1 cellular context compared by ENCODE assay signal in the genomic region with DNA sequence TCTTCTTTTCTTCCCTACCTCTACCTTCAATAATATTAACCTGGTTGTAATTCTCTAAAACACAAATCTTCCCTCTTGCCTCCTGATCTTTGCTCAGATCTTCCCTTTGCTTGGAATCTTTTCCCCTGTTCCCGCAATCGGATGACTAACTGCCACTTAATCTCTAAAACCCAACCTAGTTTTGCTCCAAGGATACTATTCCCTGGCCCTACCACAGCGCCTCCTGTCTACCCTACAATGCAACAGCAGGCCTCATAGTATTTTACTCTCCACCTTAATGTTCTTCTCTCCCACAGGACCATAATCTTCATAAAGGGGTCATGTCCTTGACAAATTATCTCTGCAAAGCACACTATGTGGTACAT.
A peak's percentile ranks its signal among the peaks of the same experiment; 100 is the strongest.
TF ChIP-seq lines count a peak whose summit lies in the region.

No MANE protein-coding gene starts in this region.

TF ChIP-seq in K562, 482 proteins besides CTCF, POLR2A, EP300 and RAD21 (continued from another document and continues in another):
- TF ChIP-seq ZNF511 (CRISPR knock-in tag; IDR thresholded peaks at IDR 0.05) = no peak
- no peak for TF ChIP-seq TAF1 (IDR thresholded peaks at IDR 0.05; ENCODE audit: control insufficient read depth, extremely low read depth, insufficient read depth, low read length, severe bottlenecking)
- TF ChIP-seq STAG1 (CRISPR knock-in tag; IDR thresholded peaks at IDR 0.05; ENCODE audit: borderline replicate concordance) = no peak
- no peak for TF ChIP-seq ZNF778 (CRISPR knock-in tag; IDR thresholded peaks at IDR 0.05)
- 0 out of 2 replicates have a peak, but pooled peaks have one; percentile 41 for TF ChIP-seq ZEB2 (IDR thresholded peaks at IDR 0.05)
- peak; percentile 11; the same call in 1 of the 2 replicates for TF ChIP-seq TOE1 (IDR thresholded peaks at IDR 0.05; ENCODE audit: borderline replicate concordance)
- TF ChIP-seq TOE1 (CRISPR knock-in tag; IDR thresholded peaks at IDR 0.05; ENCODE audit: borderline replicate concordance, low read depth) = no peak
- 0 out of 2 replicates have a peak, but pooled peaks have one; percentile 23 for TF ChIP-seq SMC3 (conservative IDR thresholded peaks at IDR 0.05; ENCODE audit: insufficient read depth, low read depth, low read length)
- TF ChIP-seq DEAF1 (CRISPR knock-in tag; IDR thresholded peaks at IDR 0.05) = peak; percentile 48; the same call in 1 of the 2 replicates
- TF ChIP-seq, protein P1, sequence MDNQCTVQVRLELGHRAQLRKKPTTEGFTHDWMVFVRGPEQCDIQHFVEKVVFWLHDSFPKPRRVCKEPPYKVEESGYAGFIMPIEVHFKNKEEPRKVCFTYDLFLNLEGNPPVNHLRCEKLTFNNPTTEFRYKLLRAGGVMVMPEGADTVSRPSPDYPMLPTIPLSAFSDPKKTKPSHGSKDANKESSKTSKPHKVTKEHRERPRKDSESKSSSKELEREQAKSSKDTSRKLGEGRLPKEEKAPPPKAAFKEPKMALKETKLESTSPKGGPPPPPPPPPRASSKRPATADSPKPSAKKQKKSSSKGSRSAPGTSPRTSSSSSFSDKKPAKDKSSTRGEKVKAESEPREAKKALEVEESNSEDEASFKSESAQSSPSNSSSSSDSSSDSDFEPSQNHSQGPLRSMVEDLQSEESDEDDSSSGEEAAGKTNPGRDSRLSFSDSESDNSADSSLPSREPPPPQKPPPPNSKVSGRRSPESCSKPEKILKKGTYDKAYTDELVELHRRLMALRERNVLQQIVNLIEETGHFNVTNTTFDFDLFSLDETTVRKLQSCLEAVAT (IDR thresholded peaks at IDR 0.05) = 0 out of 4 replicates have a peak, but pooled peaks of 1 of the 2 experiments have one; percentile 0
- peak; percentile 30; the same call in 1 of the 2 replicates for TF ChIP-seq GATA2 (CRISPR knock-in tag; IDR thresholded peaks at IDR 0.05)
- TF ChIP-seq MECOM (CRISPR knock-in tag; IDR thresholded peaks at IDR 0.05) = no peak
- TF ChIP-seq THRB (CRISPR knock-in tag; conservative IDR thresholded peaks at IDR 0.05) = peak; percentile 31; the same call in 1 of the 2 replicates
- TF ChIP-seq GTF3C2 (IDR thresholded peaks at IDR 0.05; ENCODE audit: borderline replicate concordance, extremely low read depth, insufficient read length) = peak; percentile 39
- 0 out of 2 replicates have a peak, but pooled peaks have one; percentile 65 for TF ChIP-seq LARP7 (IDR thresholded peaks at IDR 0.05)
- TF ChIP-seq NCOA4 (IDR thresholded peaks at IDR 0.05; ENCODE audit: partially characterized antibody) = no peak
- TF ChIP-seq ZNF324 (CRISPR knock-in tag; IDR thresholded peaks at IDR 0.05) = no peak
- TF ChIP-seq, protein P2, sequence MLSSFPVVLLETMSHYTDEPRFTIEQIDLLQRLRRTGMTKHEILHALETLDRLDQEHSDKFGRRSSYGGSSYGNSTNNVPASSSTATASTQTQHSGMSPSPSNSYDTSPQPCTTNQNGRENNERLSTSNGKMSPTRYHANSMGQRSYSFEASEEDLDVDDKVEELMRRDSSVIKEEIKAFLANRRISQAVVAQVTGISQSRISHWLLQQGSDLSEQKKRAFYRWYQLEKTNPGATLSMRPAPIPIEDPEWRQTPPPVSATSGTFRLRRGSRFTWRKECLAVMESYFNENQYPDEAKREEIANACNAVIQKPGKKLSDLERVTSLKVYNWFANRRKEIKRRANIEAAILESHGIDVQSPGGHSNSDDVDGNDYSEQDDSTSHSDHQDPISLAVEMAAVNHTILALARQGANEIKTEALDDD (IDR thresholded peaks at IDR 0.05) = peak; percentile 82
- peak; percentile 80; the same call in 1 of the 2 replicates for TF ChIP-seq SMARCA5 (IDR thresholded peaks at IDR 0.05)
- no peak for TF ChIP-seq ERF (CRISPR knock-in tag; IDR thresholded peaks at IDR 0.05)
- TF ChIP-seq PHF8 (IDR thresholded peaks at IDR 0.05; ENCODE audit: borderline replicate concordance, low read length) = no peak
- TF ChIP-seq ARID1B (IDR thresholded peaks at IDR 0.05) = peak; percentile 61
- peak; percentile 41 for TF ChIP-seq CBFA2T3 (IDR thresholded peaks at IDR 0.05)
- peak in 1 of 2 experiments; percentile 30; a peak in 1 of 4 replicates for TF ChIP-seq TRIM24 (IDR thresholded peaks at IDR 0.05)
- TF ChIP-seq ZNF785 (CRISPR knock-in tag; IDR thresholded peaks at IDR 0.05) = peak; percentile 65; the same call in 1 of the 2 replicates
- peak; percentile 28; the same call in 1 of the 2 replicates for TF ChIP-seq NBN (IDR thresholded peaks at IDR 0.05; ENCODE audit: low read depth)
- no peak for TF ChIP-seq NR2C2 (CRISPR knock-in tag; IDR thresholded peaks at IDR 0.05)
- 0 out of 2 replicates have a peak, but pooled peaks have one; percentile 9 for TF ChIP-seq NR2C2 (tag; IDR thresholded peaks at IDR 0.05)
- 0 out of 2 replicates have a peak, but pooled peaks have one; percentile 4 for TF ChIP-seq NFIC (IDR thresholded peaks at IDR 0.05)
- TF ChIP-seq RBM39 (optimal IDR thresholded peaks at IDR 0.05; ENCODE audit: low read depth, low read length) = no peak
- no peak for TF ChIP-seq NELFE (IDR thresholded peaks at IDR 0.05; ENCODE audit: insufficient read depth, insufficient read length)
- no peak for TF ChIP-seq ZC3H11A (IDR thresholded peaks at IDR 0.05; ENCODE audit: low read depth, low read length)
- TF ChIP-seq SOX6 (IDR thresholded peaks at IDR 0.05) = 0 out of 2 replicates have a peak, but pooled peaks have one; percentile 13
- TF ChIP-seq, protein P3, sequence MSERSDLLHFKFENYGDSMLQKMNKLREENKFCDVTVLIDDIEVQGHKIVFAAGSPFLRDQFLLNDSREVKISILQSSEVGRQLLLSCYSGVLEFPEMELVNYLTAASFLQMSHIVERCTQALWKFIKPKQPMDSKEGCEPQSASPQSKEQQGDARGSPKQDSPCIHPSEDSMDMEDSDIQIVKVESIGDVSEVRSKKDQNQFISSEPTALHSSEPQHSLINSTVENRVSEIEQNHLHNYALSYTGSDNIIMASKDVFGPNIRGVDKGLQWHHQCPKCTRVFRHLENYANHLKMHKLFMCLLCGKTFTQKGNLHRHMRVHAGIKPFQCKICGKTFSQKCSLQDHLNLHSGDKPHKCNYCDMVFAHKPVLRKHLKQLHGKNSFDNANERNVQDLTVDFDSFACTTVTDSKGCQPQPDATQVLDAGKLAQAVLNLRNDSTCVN (CRISPR knock-in tag; IDR thresholded peaks at IDR 0.05) = 0 out of 2 replicates have a peak, but pooled peaks have one; percentile 22
- no peak for TF ChIP-seq TAF15 (IDR thresholded peaks at IDR 0.05; ENCODE audit: low read depth, low read length)
- TF ChIP-seq TBL1XR1 (IDR thresholded peaks at IDR 0.05; ENCODE audit: low read length in 2 of 2) = peak in 1 of 2 experiments; percentile 33; a peak in 1 of 4 replicates
- TF ChIP-seq CBX3 (IDR thresholded peaks at IDR 0.05; ENCODE audit: borderline replicate concordance in 1 of 2, low read length in 2 of 2) = 0 out of 3 replicates have a peak, but pooled peaks of 1 of the 2 experiments have one; percentile 36
- no peak for TF ChIP-seq EZH2 (IDR thresholded peaks at IDR 0.05; ENCODE audit: borderline replicate concordance, low read depth, low read length)
- no peak for TF ChIP-seq TCF7 (IDR thresholded peaks at IDR 0.05; ENCODE audit: borderline replicate concordance)
- TF ChIP-seq HDAC1 (IDR thresholded peaks at IDR 0.05) = peak in 1 of 2 experiments; percentile 34; a peak in 1 of 4 replicates
- no peak for TF ChIP-seq CSDE1 (IDR thresholded peaks at IDR 0.05)
- TF ChIP-seq FOXA3 (CRISPR knock-in tag; conservative IDR thresholded peaks at IDR 0.05 in 1 of 2, IDR thresholded peaks at IDR 0.05 in 1 of 2) = no peak
- TF ChIP-seq NR2C1 (IDR thresholded peaks at IDR 0.05) = no peak; the same call in 1 of the 2 replicates
- TF ChIP-seq NR2C1 (tag; IDR thresholded peaks at IDR 0.05) = 0 out of 2 replicates have a peak, but pooled peaks have one; percentile 27
- TF ChIP-seq BCOR (IDR thresholded peaks at IDR 0.05) = 0 out of 2 replicates have a peak, but pooled peaks have one; percentile 16
- peak; percentile 81 for TF ChIP-seq BRD9 (IDR thresholded peaks at IDR 0.05; ENCODE audit: low read depth, partially characterized antibody)
- peak; percentile 17; the same call in 1 of the 2 replicates for TF ChIP-seq CTBP1 (IDR thresholded peaks at IDR 0.05; ENCODE audit: borderline replicate concordance)
- no peak for TF ChIP-seq SAFB2 (IDR thresholded peaks at IDR 0.05; ENCODE audit: borderline replicate concordance, low read depth, low read length, severe bottlenecking)
- no peak for TF ChIP-seq HSF4 (CRISPR knock-in tag; IDR thresholded peaks at IDR 0.05; ENCODE audit: borderline replicate concordance)
- peak; percentile 33; the same call in 1 of the 2 replicates for TF ChIP-seq TAL1 (IDR thresholded peaks at IDR 0.05)
- TF ChIP-seq MCM2 (IDR thresholded peaks at IDR 0.05; ENCODE audit: low read depth) = no peak
- no peak for TF ChIP-seq GABPB2 (CRISPR knock-in tag; conservative IDR thresholded peaks at IDR 0.05)
- no peak for TF ChIP-seq XRCC4 (IDR thresholded peaks at IDR 0.05; ENCODE audit: extremely low read depth, insufficient read depth, insufficient read length)
- TF ChIP-seq PCBP1 (IDR thresholded peaks at IDR 0.05; ENCODE audit: low read depth, low read length, poor library complexity, severe bottlenecking) = no peak
- no peak for TF ChIP-seq ZNF280A (IDR thresholded peaks at IDR 0.05; ENCODE audit: low read depth, partially characterized antibody)
- peak; percentile 75; the same call in 1 of the 2 replicates for TF ChIP-seq ZNF512 (tag; IDR thresholded peaks at IDR 0.05)
- 0 out of 2 replicates have a peak, but pooled peaks have one; percentile 40 for TF ChIP-seq JUND (IDR thresholded peaks at IDR 0.05; ENCODE audit: borderline replicate concordance, low read depth, low read length)
- TF ChIP-seq JUND (tag; IDR thresholded peaks at IDR 0.05; ENCODE audit: borderline replicate concordance, low read depth, low read length) = peak; percentile 54; the same call in 1 of the 3 replicates
